In the genomic region with DNA sequence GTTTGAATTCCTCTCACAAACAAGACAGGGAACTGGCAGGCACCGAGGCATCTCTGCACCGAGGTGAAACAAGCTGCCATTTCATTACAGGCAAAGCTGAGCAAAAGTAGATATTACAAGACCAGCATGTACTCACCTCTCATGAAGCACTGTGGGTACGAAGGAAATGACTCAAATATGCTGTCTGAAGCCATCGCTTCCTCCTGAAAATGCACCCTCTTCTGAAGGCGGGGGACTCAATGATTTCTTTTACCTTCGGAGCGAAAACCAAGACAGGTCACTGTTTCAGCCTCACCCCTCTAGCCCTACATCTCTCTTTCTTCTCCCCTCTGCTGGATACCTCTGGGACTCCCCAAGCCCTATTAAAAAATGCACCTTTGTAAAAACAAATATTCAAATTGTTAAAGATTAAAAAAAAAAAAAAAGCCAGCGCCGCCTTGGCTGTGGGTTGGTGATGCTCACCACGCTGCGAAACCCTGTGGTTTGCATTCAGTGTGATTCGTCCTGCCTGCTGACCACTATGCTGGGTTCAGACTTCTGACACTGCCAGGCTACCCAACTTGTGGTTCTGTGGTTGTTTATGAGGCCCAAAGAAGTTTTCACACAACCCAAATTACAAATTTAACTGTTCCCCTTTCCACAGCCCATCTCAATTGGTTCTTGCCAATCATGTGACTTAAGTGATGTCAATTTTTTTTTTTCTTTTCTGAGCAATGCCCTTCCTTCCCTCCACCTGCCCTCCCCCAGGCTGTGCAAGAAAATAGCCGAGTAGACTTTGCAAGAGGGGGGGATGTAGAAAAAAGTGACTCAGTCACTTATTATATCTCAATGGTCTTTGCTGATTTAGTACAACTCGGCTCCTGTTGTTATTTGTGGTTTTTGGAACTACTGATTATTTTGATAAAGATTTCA, we compare ENCODE assay signal across 8 cellular contexts. TPM values are rescaled to one million over a fixed set of nuclear protein-coding genes. Genes with fewer than 3 reads are reported as not detected.
DNase-seq lines count a peak whose midpoint lies in the region; ATAC-seq and TF ChIP-seq lines count a peak whose summit lies in the region.

A gene (minus strand): TSS at position 597 of the 912 bp plus-strand sequence.

- H3K27me3 ChIP-seq in ovary, result no peaks in the 10 kb centered on the region

- no peaks in the 10 kb centered on the region for H3K9me3 ChIP-seq in ovary

- peak within 1 kb of the TSS; percentile 89 for H3K27ac ChIP-seq in epithelial cell of prostate
- H3K27ac ChIP-seq in ovary, result no peak within 1 kb of the TSS
- peak within 1 kb of the TSS; percentile 74 for H3K27ac ChIP-seq in urinary bladder (ENCODE audit: low read depth)

- no peaks in the 10 kb centered on the region for H3K36me3 ChIP-seq in ovary
- no peaks in the 10 kb centered on the region for H3K36me3 ChIP-seq in urinary bladder (ENCODE audit: insufficient read depth)

- intact Hi-C loops in ovary (cut with DNase I), result no loop called here

- ATAC-seq in HG02571 (IDR thresholded peaks at IDR 0.05; ENCODE audit: unreplicated experiment), result peak; percentile 57

- TF ChIP-seq POLR2A in NB4 (IDR thresholded peaks at IDR 0.05; ENCODE audit: extremely low read depth, insufficient read length) (peak; percentile 23), ovary (IDR thresholded peaks at IDR 0.05) (no peak)

- peak; percentile 95 for DNase-seq in GM12865 (ENCODE audit: low read depth)
- DNase-seq in NB4 (ENCODE audit: low read depth), result peak; percentile 98
- DNase-seq in activated CD8-positive, alpha-beta memory T cell treated with anti-CD3 and anti-CD28 coated beads for 1 hour (ENCODE audit: extremely low read depth in 1 of 2, low read depth in 1 of 2), result peak; percentile 38 to 50
- no peak for DNase-seq in epithelial cell of prostate (ENCODE audit: low read depth, low spot score)
- no peak for DNase-seq in ovary
- DNase-seq in SHP77 treated with DMSO at 0.1 percent for 48 hours (lab: John Stamatoyannopoulos, UW), result no peak

- TF ChIP-seq EP300 in ovary (IDR thresholded peaks at IDR 0.05), result no peak

- H3K4me3 ChIP-seq in GM12865 (ENCODE audit: low read depth, low read length), result peak within 1 kb of the TSS; percentile 33
- H3K4me3 ChIP-seq in NB4 (ENCODE audit: low read depth, low read length), result peak within 1 kb of the TSS; percentile 98
- H3K4me3 ChIP-seq in ovary, result no peak within 1 kb of the TSS
- H3K4me3 ChIP-seq in urinary bladder (ENCODE audit: low read depth, low read length), result peak within 1 kb of the TSS; percentile 27

- peaks cover 1% of the 10 kb centered on the region for H3K4me1 ChIP-seq in ovary (ENCODE audit: insufficient read depth)
- no peaks in the 10 kb centered on the region for H3K4me1 ChIP-seq in urinary bladder (ENCODE audit: insufficient read depth)

- TF ChIP-seq CTCF in GM12865 (IDR thresholded peaks at IDR 0.05; ENCODE audit: insufficient read depth, low read depth, low read length, missing control alignments) (no peak), NB4 (IDR thresholded peaks at IDR 0.05; ENCODE audit: low read depth, low read length) (no peak), ovary (IDR thresholded peaks at IDR 0.05) (no peak)

- 84 to 86% (median 86%) methylated on average over 14 of the region's 14 CpGs for WGBS in ovary, 3 donors
- 74% methylated on average over 14 of the region's 14 CpGs for WGBS in urinary bladder

RNA-seq across cellular contexts. Expression of the gene that starts here (rescaled TPM):
- total RNA-seq in ovary, result 10 to 100 TPM in 6 of 7 donors, 1 to 10 TPM in 1; 6.9 to 27.4 (median 17.8) TPM
- 10 to 100 TPM in 1 of 2 donors, 1 to 10 TPM in 1; 6.0 to 24.6 TPM for polyA plus RNA-seq in ovary
- 15.6 TPM for total RNA-seq in urinary bladder
- 6.6 TPM for polyA plus RNA-seq in urinary bladder

Comparison
In these comparisons a context has a peak if more than half of its experiments do, and no peak if none do; other contexts are left out.
1. DNase-seq: peak in GM12865 (single experiment), NB4 (single experiment) and activated CD8-positive, alpha-beta memory T cell treated with anti-CD3 and anti-CD28 coated beads for 1 hour (2 of 2); none in epithelial cell of prostate (single experiment), ovary (0 of 5) and SHP77 treated with DMSO at 0.1 percent for 48 hours (single experiment).
2. H3K27ac ChIP-seq: peak in epithelial cell of prostate (single experiment) and urinary bladder (single experiment); none in ovary (0 of 2).